In genomic region chr7:44402401-44403096, GRCh38 we compare ENCODE assay signal across 29 cellular contexts.
"Had no signal": no experiment of that assay in that cellular context is flagged by ENCODE, and none has a peak within 500 bp of the region (broad histone marks: within the 10 kb centered on the region; RNA-seq: fewer than 3 reads in every experiment).

No MANE protein-coding gene starts in this region.

- ATAC-seq: activated CD8-positive, alpha-beta T cell treated with anti-CD3 and anti-CD28 coated beads for 36 hours; activated naive CD8-positive, alpha-beta T cell treated with anti-CD3 and anti-CD28 coated beads, Interleukin-2, amount 50 U/mL, for 24 hours; left lung; SK-N-SH treated with all-trans-retinoic acid at 6 μM for 48 hours had no signal

- H3K27ac Mint-ChIP-seq: activated CD4-positive, alpha-beta T cell treated with anti-CD3 and anti-CD28 coated beads, Interleukin-2, amount 10 ng/mL, durations not matched to agents 24 days and 14 days; activated CD8-positive, alpha-beta T cell treated with anti-CD3 and anti-CD28 coated beads for 36 hours; activated naive CD4-positive, alpha-beta T cell treated with anti-CD3 and anti-CD28 coated beads, Interleukin-2, amount 50 U/mL, for 24 hours; activated naive CD8-positive, alpha-beta T cell treated with anti-CD3 and anti-CD28 coated beads, Interleukin-2, amount 50 U/mL, for 24 hours; activated T-helper 2 cell treated with anti-CD3 and anti-CD28 coated beads, Interferon-gamma antibody, Interleukin-2, Interleukin-4, amounts not matched to agents 10 μg/mL and 5 μg/mL and 100 μg/mL, durations not matched to agents 14 hours and 24 hours and 36 hours; dendritic cell treated with granulocyte-macrophage colony-stimulating factor and Interleukin-4, amounts not matched to agents 40 ng/mL and 50 ng/mL, for 4 days; endodermal cell; nephron progenitor cell; progenitor cell of endocrine pancreas had no signal

- H3K4me1 Mint-ChIP-seq: activated CD4-positive, alpha-beta T cell treated with anti-CD3 and anti-CD28 coated beads, Interleukin-2, amount 10 ng/mL, durations not matched to agents 24 days and 14 days had no signal

- H3K4me1 ChIP-seq: breast epithelium had no signal

- H3K9me3 ChIP-seq: breast epithelium, esophagus squamous epithelium, heart right ventricle, left lung, ovary, thoracic aorta, upper lobe of left lung had no signal

- H3K27me3 ChIP-seq: breast epithelium, esophagus squamous epithelium, heart right ventricle, left lung, ovary, upper lobe of left lung had no signal

- H3K27me3 Mint-ChIP-seq: activated CD4-positive, alpha-beta T cell treated with anti-CD3 and anti-CD28 coated beads, Interleukin-2, amount 10 ng/mL, durations not matched to agents 24 days and 14 days; activated CD8-positive, alpha-beta T cell treated with anti-CD3 and anti-CD28 coated beads for 36 hours; activated naive CD4-positive, alpha-beta T cell treated with anti-CD3 and anti-CD28 coated beads, Interleukin-2, amount 50 U/mL, for 24 hours; activated naive CD8-positive, alpha-beta T cell treated with anti-CD3 and anti-CD28 coated beads, Interleukin-2, amount 50 U/mL, for 24 hours; central memory CD8-positive, alpha-beta T cell; dendritic cell treated with granulocyte-macrophage colony-stimulating factor and Interleukin-4, amounts not matched to agents 40 ng/mL and 50 ng/mL, for 4 days; progenitor cell of endocrine pancreas had no signal

- H3K9me3 Mint-ChIP-seq: activated CD4-positive, alpha-beta T cell treated with anti-CD3 and anti-CD28 coated beads, Interleukin-2, amount 10 ng/mL, durations not matched to agents 24 days and 14 days; activated CD8-positive, alpha-beta T cell treated with anti-CD3 and anti-CD28 coated beads for 36 hours; activated naive CD4-positive, alpha-beta T cell treated with anti-CD3 and anti-CD28 coated beads, Interleukin-2, amount 50 U/mL, for 24 hours; activated naive CD8-positive, alpha-beta T cell treated with anti-CD3 and anti-CD28 coated beads, Interleukin-2, amount 50 U/mL, for 24 hours; activated T-helper 2 cell treated with anti-CD3 and anti-CD28 coated beads, Interferon-gamma antibody, Interleukin-2, Interleukin-4, amounts not matched to agents 10 μg/mL and 5 μg/mL and 100 μg/mL, durations not matched to agents 14 hours and 24 hours and 36 hours; central memory CD8-positive, alpha-beta T cell; dendritic cell treated with granulocyte-macrophage colony-stimulating factor and Interleukin-4, amounts not matched to agents 40 ng/mL and 50 ng/mL, for 4 days; endodermal cell; nephron progenitor cell had no signal

- H3K27ac ChIP-seq: breast epithelium, esophagus squamous epithelium, left lung, ovary, thoracic aorta, upper lobe of left lung had no signal

- H3K4me2 ChIP-seq: smooth muscle cell had no signal

- DNase-seq: activated CD4-positive, alpha-beta T cell treated with anti-CD3 and anti-CD28 coated beads, Interleukin-2, amount 10 ng/mL, durations not matched to agents 24 days and 14 days; activated CD4-positive, CD25-positive, alpha-beta regulatory T cell treated with anti-CD3 and anti-CD28 coated beads, Interleukin-2, amount 50 U/mL, for 72 hours; activated CD8-positive, alpha-beta T cell treated with anti-CD3 and anti-CD28 coated beads for 36 hours; activated naive CD8-positive, alpha-beta T cell treated with anti-CD3 and anti-CD28 coated beads, Interleukin-2, amount 50 U/mL, for 24 hours; amygdala; esophagus squamous epithelium; foreskin melanocyte; heart right ventricle; mesendoderm; nephron progenitor cell; ovary; stimulated activated CD4-positive, alpha-beta T cell treated with anti-CD3 and anti-CD28 coated beads, Interleukin-1b, Interleukin-23, amount 100 ng/mL, for 48 hours; stimulated activated CD4-positive, alpha-beta T cell treated with anti-CD3 and anti-CD28 coated beads, Interleukin-4, amount 100 ng/mL, for 4 hours; stimulated activated CD8-positive, alpha-beta memory T cell treated with anti-CD3 and anti-CD28 coated beads, Interleukin-4, amount 100 ng/mL, for 48 hours; stimulated activated naive CD4-positive, alpha-beta T cell; T-helper 2 cell; upper lobe of left lung had no signal

- H3K4me3 Mint-ChIP-seq: activated CD4-positive, alpha-beta T cell treated with anti-CD3 and anti-CD28 coated beads, Interleukin-2, amount 10 ng/mL, durations not matched to agents 24 days and 14 days; activated CD8-positive, alpha-beta T cell treated with anti-CD3 and anti-CD28 coated beads for 36 hours; activated naive CD4-positive, alpha-beta T cell treated with anti-CD3 and anti-CD28 coated beads, Interleukin-2, amount 50 U/mL, for 24 hours; activated naive CD8-positive, alpha-beta T cell treated with anti-CD3 and anti-CD28 coated beads, Interleukin-2, amount 50 U/mL, for 24 hours; central memory CD8-positive, alpha-beta T cell; dendritic cell treated with granulocyte-macrophage colony-stimulating factor and Interleukin-4, amounts not matched to agents 40 ng/mL and 50 ng/mL, for 4 days; endodermal cell; nephron progenitor cell had no signal

- H3K36me3 ChIP-seq: breast epithelium, ovary had no signal

- H3K4me3 ChIP-seq: breast epithelium, esophagus squamous epithelium, heart right ventricle, left lung, lung, ovary, smooth muscle cell, thoracic aorta, upper lobe of left lung had no signal
